Comparison of ENCODE assay signal across 9 cellular contexts in genomic region chr20:32528291-32528891, GRCh38. TPM values are rescaled to one million over a fixed set of nuclear protein-coding genes. Genes with fewer than 3 reads are reported as not detected.
A peak's percentile ranks its signal among the peaks of the same experiment; 100 is the strongest.
DNase-seq lines count a peak whose midpoint lies in the region; ATAC-seq and TF ChIP-seq lines count a peak whose summit lies in the region.
"Had no signal": no experiment of that assay in that cellular context is flagged by ENCODE, and none has a peak within 500 bp of the region (broad histone marks: within the 10 kb centered on the region; RNA-seq: fewer than 3 reads in every experiment).

No MANE protein-coding gene starts in this region.

- no peaks in the 10 kb centered on the region for H3K9me3 ChIP-seq in BLaER1

- no peaks in the 10 kb centered on the region for H3K9me3 Mint-ChIP-seq in GM23338
- H3K9me3 Mint-ChIP-seq in activated CD8-positive, alpha-beta T cell treated with anti-CD3 and anti-CD28 coated beads for 36 hours = no peaks in the 10 kb centered on the region

- CTCF ChIA-PET in activated CD8-positive, alpha-beta T cell treated with anti-CD3 and anti-CD28 coated beads for 36 hours (lab: Charles Lee) = interaction anchor here (0.7 to 12.7 kb wide), 7 partner anchors 9 to 214 kb away, joined by 3 to 256 read pairs (median 5); partner anchors contain the start of gene C20orf203

- DNase-seq in GM23338 (ENCODE audit: low spot score) (no peak), islet precursor cell (peak; percentile 59), ecto neural progenitor cell (ENCODE audit: low spot score) (no peak)
- DNase-seq in activated CD8-positive, alpha-beta T cell treated with anti-CD3 and anti-CD28 coated beads for 36 hours = peak; percentile 56
- DNase-seq: NCI-H446 treated with DMSO at 0.1 percent for 48 hours had no signal

- intact Hi-C loops in activated CD8-positive, alpha-beta T cell treated with anti-CD3 and anti-CD28 coated beads for 36 hours (cut with micrococcal nuclease) = no loop called here

- peak overlapping the region; percentile 77 for H3K9ac ChIP-seq in BLaER1

- H4K20me1 ChIP-seq in BLaER1 (peaks cover 44% of the 10 kb centered on the region), GM23338 (replicated peaks; ENCODE audit: insufficient read depth) (peaks cover 1% of the 10 kb centered on the region; the same call in 1 of the 2 replicates)

- H3K4me3 ChIP-seq in BLaER1 (peak overlapping the region; percentile 51), GM23338 (no peak overlapping the region)

- no peak overlapping the region for H3K27ac Mint-ChIP-seq in GM23338
- H3K27ac Mint-ChIP-seq in activated CD8-positive, alpha-beta T cell treated with anti-CD3 and anti-CD28 coated beads for 36 hours = peak overlapping the region; percentile 94

- no peak overlapping the region for H3K4me3 Mint-ChIP-seq in GM23338
- H3K4me3 Mint-ChIP-seq in activated CD8-positive, alpha-beta T cell treated with anti-CD3 and anti-CD28 coated beads for 36 hours = peak overlapping the region; percentile 61

- H3K4me1 Mint-ChIP-seq in GM23338 = peaks cover 10% of the 10 kb centered on the region
- peaks cover 86% of the 10 kb centered on the region for H3K4me1 Mint-ChIP-seq in activated CD8-positive, alpha-beta T cell treated with anti-CD3 and anti-CD28 coated beads for 36 hours (ENCODE audit: low read depth)

- ATAC-seq in GM23338 = peak; percentile 47
- ATAC-seq in activated CD8-positive, alpha-beta T cell treated with anti-CD3 and anti-CD28 coated beads for 36 hours = peak; percentile 35
- ATAC-seq in HG03432 (IDR thresholded peaks at IDR 0.05; ENCODE audit: unreplicated experiment) = no peak
- no peak for ATAC-seq in GM18861 (IDR thresholded peaks at IDR 0.05; ENCODE audit: unreplicated experiment)
- no peak for ATAC-seq in HG02870 (IDR thresholded peaks at IDR 0.05; ENCODE audit: unreplicated experiment)

- peak overlapping the region; percentile 96 for H3K4me2 ChIP-seq in BLaER1
- peak overlapping the region; percentile 48; the same call in 1 of the 2 replicates for H3K4me2 ChIP-seq in GM23338

- H3K27me3 ChIP-seq in BLaER1 = no peaks in the 10 kb centered on the region
- H3K27me3 ChIP-seq in GM23338 (ENCODE audit: insufficient read depth) = no peaks in the 10 kb centered on the region

- H3K9me2 ChIP-seq in GM23338 (ENCODE audit: insufficient read depth) = no peaks in the 10 kb centered on the region

- no peaks in the 10 kb centered on the region for H3K79me2 ChIP-seq in GM23338 (replicated peaks; ENCODE audit: insufficient read depth)

- H3K27ac ChIP-seq in BLaER1 = peak overlapping the region; percentile 87
- no peak overlapping the region for H3K27ac ChIP-seq in GM23338 (ENCODE audit: low read depth)

- TF ChIP-seq CTCF in GM23338 (conservative IDR thresholded peaks at IDR 0.05; ENCODE audit: low read depth in 2 of 2) = no peak
- TF ChIP-seq CTCF in activated CD8-positive, alpha-beta T cell treated with anti-CD3 and anti-CD28 coated beads for 36 hours (IDR thresholded peaks at IDR 0.05) = no peak

- peaks cover 13% of the 10 kb centered on the region for H3K27me3 Mint-ChIP-seq in GM23338 (ENCODE audit: insufficient read depth, low read depth, poor library complexity)
- H3K27me3 Mint-ChIP-seq in activated CD8-positive, alpha-beta T cell treated with anti-CD3 and anti-CD28 coated beads for 36 hours = no peaks in the 10 kb centered on the region

- peak overlapping the region; percentile 91 for H2AFZ ChIP-seq in GM23338

- H3K36me3 ChIP-seq in BLaER1 = peaks cover 12% of the 10 kb centered on the region
- no peaks in the 10 kb centered on the region for H3K36me3 ChIP-seq in GM23338 (ENCODE audit: insufficient read depth)

- no peaks in the 10 kb centered on the region for H3K36me3 Mint-ChIP-seq in GM23338 (ENCODE audit: low read depth)
- peaks cover 10% of the 10 kb centered on the region for H3K36me3 Mint-ChIP-seq in activated CD8-positive, alpha-beta T cell treated with anti-CD3 and anti-CD28 coated beads for 36 hours (ENCODE audit: low read depth)

- POLR2A ChIA-PET in activated CD8-positive, alpha-beta T cell treated with anti-CD3 and anti-CD28 coated beads for 36 hours (lab: Charles Lee) = interaction anchor here (1.1 to 10.0 kb wide), 5 partner anchors 10 to 60 kb away, joined by 3 to 90 read pairs (median 5); no protein-coding TSS in a partner anchor

- H3F3A ChIP-seq in GM23338 (replicated peaks; ENCODE audit: low read depth) = peaks cover 2% of the 10 kb centered on the region; the same call in 1 of the 2 replicates

- peaks cover 98% of the 10 kb centered on the region for H3K4me1 ChIP-seq in BLaER1
- peaks cover 14% of the 10 kb centered on the region; the same call in 1 of the 2 replicates for H3K4me1 ChIP-seq in GM23338 (ENCODE audit: insufficient read depth)

TF ChIP-seq in GM23338, 12 proteins besides CTCF, POLR2A, EP300 and RAD21 (continues in another document):
- no peak for TF ChIP-seq REST (IDR thresholded peaks at IDR 0.05; ENCODE audit: unreplicated experiment)

RNA-seq across cellular contexts. Expression of gene NOL4L, which starts 56.7 kb away (rescaled TPM):
- total RNA-seq in GM23338 (2014; rRNA removed; shearing (Covaris generic)) = 32.8 and 38.8 TPM in 2 replicates
- polyA plus RNA-seq in GM23338 (2016; fragmentation: Nextera tagmentation; extraction: Ambion mirVana) = 36.7 and 39.2 TPM in 2 replicates
- 10 to 100 TPM; 23.3 to 23.9 TPM for total RNA-seq in activated CD8-positive, alpha-beta T cell treated with anti-CD3 and anti-CD28 coated beads for 36 hours

Comparison
In these comparisons a context has a peak if more than half of its experiments do, and no peak if none do; other contexts are left out.
1. ATAC-seq: peak in GM23338 (single experiment) and activated CD8-positive, alpha-beta T cell treated with anti-CD3 and anti-CD28 coated beads for 36 hours (single experiment); none in HG03432 (single experiment), GM18861 (single experiment) and HG02870 (single experiment).
2. DNase-seq: peak in activated CD8-positive, alpha-beta T cell treated with anti-CD3 and anti-CD28 coated beads for 36 hours (single experiment) and islet precursor cell (single experiment); none in GM23338 (single experiment) and ecto neural progenitor cell (single experiment).